In genomic region chr2:237432484-237433092, GRCh38 we compare ENCODE assay signal across 1 cellular context.
TF ChIP-seq lines count a peak whose summit lies in the region.

No MANE protein-coding gene starts in this region.

TF ChIP-seq in SK-N-SH, 30 proteins besides CTCF, POLR2A, EP300 and RAD21 (continued from another document):
- TF ChIP-seq REST (IDR thresholded peaks at IDR 0.05; ENCODE audit: low read depth, low read length) (0 out of 2 replicates have a peak, but pooled peaks have one; percentile 3), MAX (IDR thresholded peaks at IDR 0.05; ENCODE audit: low read depth) (peak; percentile 71), MEF2A (IDR thresholded peaks at IDR 0.05; ENCODE audit: borderline replicate concordance, low read depth) (no peak), YY1 (IDR thresholded peaks at IDR 0.05; ENCODE audit: low read depth) (peak; percentile 77; the same call in 1 of the 2 replicates), ELF1 (IDR thresholded peaks at IDR 0.05) (peak; percentile 30; the same call in 1 of the 2 replicates), FOSL2 (IDR thresholded peaks at IDR 0.05; ENCODE audit: borderline replicate concordance, low read depth) (peak; percentile 43; the same call in 1 of the 2 replicates), MXI1 (IDR thresholded peaks at IDR 0.05; ENCODE audit: low read depth, low read length) (peak; percentile 55; the same call in 1 of the 2 replicates), JUND (IDR thresholded peaks at IDR 0.05) (peak; percentile 32; the same call in 1 of the 2 replicates), RXRA (IDR thresholded peaks at IDR 0.05; ENCODE audit: borderline replicate concordance, low read depth) (peak; percentile 71; the same call in 1 of the 2 replicates), PBX3 (IDR thresholded peaks at IDR 0.05) (peak; percentile 59), TCF12 (IDR thresholded peaks at IDR 0.05) (peak; percentile 87), SMC3 (IDR thresholded peaks at IDR 0.05; ENCODE audit: low read depth, low read length) (no peak; the same call in 1 of the 2 replicates), GATA2 (CRISPR knock-in tag; IDR thresholded peaks at IDR 0.05) (peak; percentile 47), SIN3A (IDR thresholded peaks at IDR 0.05; ENCODE audit: borderline replicate concordance, low read depth, low read length) (no peak), FOXJ3 (CRISPR knock-in tag; IDR thresholded peaks at IDR 0.05) (no peak), GABPA (IDR thresholded peaks at IDR 0.05; ENCODE audit: low read depth) (peak; percentile 27; the same call in 1 of the 2 replicates), IRF3 (IDR thresholded peaks at IDR 0.05; ENCODE audit: low read depth, low read length) (no peak)
TF ChIP-seq in SK-N-SH: peak in this region for 19.
